ENCODE assay signal across 18 cellular contexts in genomic region chr19:7415857-7416371, GRCh38.
A peak's percentile ranks its signal among the peaks of the same experiment; 100 is the strongest.
DNase-seq lines count a peak whose midpoint lies in the region; ATAC-seq and TF ChIP-seq lines count a peak whose summit lies in the region.
"Had no signal": no experiment of that assay in that cellular context is flagged by ENCODE, and none has a peak within 500 bp of the region (broad histone marks: within the 10 kb centered on the region; RNA-seq: fewer than 3 reads in every experiment).

No MANE protein-coding gene starts in this region.

- peaks cover 22% of the 10 kb centered on the region for H3K4me1 Mint-ChIP-seq in stimulated activated naive CD8-positive, alpha-beta T cell treated with anti-CD3 and anti-CD28 coated beads, Interleukin-15, Interleukin-2, amounts not matched to agents 100 ng/mL and 50 ng/mL, for 24 hours (ENCODE audit: low read depth)

- H3K4me3 Mint-ChIP-seq in stimulated activated naive CD8-positive, alpha-beta T cell treated with anti-CD3 and anti-CD28 coated beads, Interleukin-15, Interleukin-2, amounts not matched to agents 100 ng/mL and 50 ng/mL, for 24 hours: no peak overlapping the region
- H3K4me3 Mint-ChIP-seq: T-helper 2 cell treated with Interferon-gamma antibody and Interleukin-4, amounts not matched to agents 5 μg/mL and 100 μg/mL, for 36 hours had no signal

- H3K27ac Mint-ChIP-seq in stimulated activated naive CD8-positive, alpha-beta T cell treated with anti-CD3 and anti-CD28 coated beads, Interleukin-15, Interleukin-2, amounts not matched to agents 100 ng/mL and 50 ng/mL, for 24 hours: peak overlapping the region; percentile 36
- H3K27ac Mint-ChIP-seq: T-helper 2 cell treated with Interferon-gamma antibody and Interleukin-4, amounts not matched to agents 5 μg/mL and 100 μg/mL, for 36 hours had no signal

- H3K9me3 ChIP-seq in muscle layer of duodenum (ENCODE audit: control insufficient read depth in 1 of 2, low read length in 2 of 2) (no peaks in the 10 kb centered on the region), upper lobe of right lung (no peaks in the 10 kb centered on the region)
- H3K9me3 ChIP-seq: esophagus squamous epithelium, neutrophil, SJCRH30 had no signal

- H3K36me3 Mint-ChIP-seq in stimulated activated naive CD8-positive, alpha-beta T cell treated with anti-CD3 and anti-CD28 coated beads, Interleukin-15, Interleukin-2, amounts not matched to agents 100 ng/mL and 50 ng/mL, for 24 hours (ENCODE audit: low read depth): peaks cover 10% of the 10 kb centered on the region

- ATAC-seq in stimulated activated naive CD8-positive, alpha-beta T cell treated with anti-CD3 and anti-CD28 coated beads, Interleukin-15, Interleukin-2, amounts not matched to agents 100 U/mL and 50 U/mL, for 24 hours: no peak
- peak; percentile 24 for ATAC-seq in upper lobe of right lung
- no peak for ATAC-seq in GM21737 (IDR thresholded peaks at IDR 0.05; ENCODE audit: unreplicated experiment)

- no peaks in the 10 kb centered on the region for H3K27me3 Mint-ChIP-seq in stimulated activated naive CD8-positive, alpha-beta T cell treated with anti-CD3 and anti-CD28 coated beads, Interleukin-15, Interleukin-2, amounts not matched to agents 100 ng/mL and 50 ng/mL, for 24 hours

- no peak for DNase-seq in stimulated activated naive CD8-positive, alpha-beta T cell treated with anti-CD3 and anti-CD28 coated beads, Interleukin-15, Interleukin-2, amounts not matched to agents 100 U/mL and 50 U/mL, for 24 hours
- DNase-seq in caudate nucleus (lab: John Stamatoyannopoulos, UW): no peak
- DNase-seq in upper lobe of right lung: no peak
- no peak for DNase-seq in HPDE6-E6E7 (ENCODE audit: extremely low spot score)
- no peak for DNase-seq in KG1 (lab: John Stamatoyannopoulos, UW)
- DNase-seq: activated CD4-positive, alpha-beta T cell treated with anti-CD3 and anti-CD28 coated beads for 1 hour; COR-L47; esophagus squamous epithelium; islet precursor cell; midbrain; NCI-H524; stimulated activated CD4-positive, alpha-beta T cell treated with anti-CD3 and anti-CD28 coated beads, Interleukin-2, amount 100 ng/mL, for 24 hours had no signal

- H3K36me3 ChIP-seq in muscle layer of duodenum (ENCODE audit: control insufficient read depth in 1 of 2, insufficient read depth in 2 of 2, low read length in 2 of 2): peaks cover 3 to 4% of the 10 kb centered on the region in 2 donors
- no peaks in the 10 kb centered on the region for H3K36me3 ChIP-seq in upper lobe of right lung
- H3K36me3 ChIP-seq: SJCRH30 had no signal

- intact Hi-C loops in upper lobe of right lung (cut with DNase I): no loop called here

- H3K4me3 ChIP-seq in muscle layer of duodenum (ENCODE audit: low read depth in 1 of 2, low read length in 2 of 2) (no peak overlapping the region), upper lobe of right lung (no peak overlapping the region)
- H3K4me3 ChIP-seq: esophagus squamous epithelium, SJCRH30 had no signal

- H3K27me3 ChIP-seq in muscle layer of duodenum (ENCODE audit: low read depth, low read length): no peaks in the 10 kb centered on the region
- H3K27me3 ChIP-seq in upper lobe of right lung: no peaks in the 10 kb centered on the region
- H3K27me3 ChIP-seq: esophagus squamous epithelium, neutrophil, SJCRH30 had no signal

- H3K27ac ChIP-seq in caudate nucleus (ENCODE audit: low read depth, low read length) (peak overlapping the region; percentile 62), muscle layer of duodenum (ENCODE audit: low read length) (peak overlapping the region; percentile 5), upper lobe of right lung (peak overlapping the region; percentile 58)
- H3K27ac ChIP-seq: esophagus squamous epithelium, neutrophil, SJCRH30 had no signal

- no peak for TF ChIP-seq CTCF in upper lobe of right lung (IDR thresholded peaks at IDR 0.05)

- H3K4me1 ChIP-seq in muscle layer of duodenum (ENCODE audit: control insufficient read depth in 1 of 2, insufficient read depth in 2 of 2, low read length in 2 of 2) (peaks cover 0 to 13% of the 10 kb centered on the region in 2 donors), upper lobe of right lung (peaks cover 29% of the 10 kb centered on the region)
- H3K4me1 ChIP-seq: SJCRH30 had no signal

- no peaks in the 10 kb centered on the region for H3K9me3 Mint-ChIP-seq in stimulated activated naive CD8-positive, alpha-beta T cell treated with anti-CD3 and anti-CD28 coated beads, Interleukin-15, Interleukin-2, amounts not matched to agents 100 ng/mL and 50 ng/mL, for 24 hours
- H3K9me3 Mint-ChIP-seq: T-helper 2 cell treated with Interferon-gamma antibody and Interleukin-4, amounts not matched to agents 5 μg/mL and 100 μg/mL, for 36 hours had no signal

Comparison
In these comparisons a context has a peak if more than half of its experiments do, and no peak if none do; other contexts are left out.
1. H3K27ac ChIP-seq: peak in every context shown above with its lines; median percentile 62 in caudate nucleus; 58 in upper lobe of right lung; 5 in muscle layer of duodenum.